Comparison of ENCODE assay signal across 11 cellular contexts in the genomic region with DNA sequence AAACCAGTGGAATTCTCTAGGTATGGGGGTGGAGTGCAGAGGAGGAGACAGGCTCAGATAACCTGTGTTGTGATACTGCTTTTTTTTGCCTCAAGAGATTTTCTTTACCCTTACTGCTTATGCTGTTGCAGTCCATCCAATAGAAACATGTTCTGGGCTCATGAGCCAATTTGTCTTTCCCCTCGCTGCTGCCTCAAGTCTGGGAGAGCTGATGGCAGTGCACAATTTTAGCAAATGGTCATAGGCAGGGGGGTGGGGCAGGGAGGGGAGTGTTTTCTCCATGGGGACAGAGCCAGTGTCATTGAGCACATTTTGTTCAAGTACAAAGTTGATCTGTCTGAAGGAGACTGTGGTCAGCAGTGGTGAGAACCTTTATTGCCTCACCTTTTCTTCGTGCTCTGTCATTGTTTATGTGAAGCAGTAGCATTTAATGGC.
DNase-seq lines count a peak whose midpoint lies in the region; ATAC-seq and TF ChIP-seq lines count a peak whose summit lies in the region.
"Had no signal": no experiment of that assay in that cellular context is flagged by ENCODE, and none has a peak within 500 bp of the region (broad histone marks: within the 10 kb centered on the region; RNA-seq: fewer than 3 reads in every experiment).

No MANE protein-coding gene starts in this region.

- H3K4me3 Mint-ChIP-seq in CD14-positive monocyte (no peak overlapping the region), natural killer cell (peak overlapping the region; percentile 69)

- no peak overlapping the region for H3K4me2 ChIP-seq in OCI-LY1 (ENCODE audit: low read length)
- H3K4me2 ChIP-seq: SK-N-SH had no signal

- H3K27me3 Mint-ChIP-seq in CD14-positive monocyte (ENCODE audit: low read depth in 3 of 3) (no peaks in the 10 kb centered on the region), natural killer cell (ENCODE audit: low read depth in 2 of 2) (no peaks in the 10 kb centered on the region)

- peaks cover 31% of the 10 kb centered on the region; the same call in 1 of the 2 replicates for H3K36me3 ChIP-seq in OCI-LY1 (ENCODE audit: insufficient read depth, low read length)
- H3K36me3 ChIP-seq: brain microvascular endothelial cell had no signal

- H3K4me3 ChIP-seq in OCI-LY1 (ENCODE audit: low read depth, low read length, poor library complexity, severe bottlenecking) (no peak overlapping the region), fibroblast of pulmonary artery (replicated peaks; ENCODE audit: low read depth, low read length) (no peak overlapping the region)

- DNase-seq in CD14-positive monocyte (ENCODE audit: low spot score) (no peak), fibroblast of pulmonary artery (ENCODE audit: low read depth) (peak; percentile 27), natural killer cell (no peak), SKM-1 (lab: John Stamatoyannopoulos, UW; ENCODE audit: unreplicated experiment) (no peak)
- DNase-seq in effector CD8-positive, alpha-beta T cell (lab: John Stamatoyannopoulos, UW) = no peak
- DNase-seq: brain microvascular endothelial cell, DND-41, SK-N-SH had no signal

- peaks cover 42% of the 10 kb centered on the region for H3K4me1 ChIP-seq in OCI-LY1 (ENCODE audit: insufficient read depth, low read length, severe bottlenecking)

- H3K9me3 Mint-ChIP-seq in CD14-positive monocyte = no peaks in the 10 kb centered on the region
- no peaks in the 10 kb centered on the region for H3K9me3 Mint-ChIP-seq in natural killer cell

- H3F3A ChIP-seq in OCI-LY1 (ENCODE audit: insufficient read depth, low read length) = no peaks in the 10 kb centered on the region; the same call in 1 of the 2 replicates

- peaks cover 3% of the 10 kb centered on the region; the same call in 1 of the 2 replicates for H4K20me1 ChIP-seq in OCI-LY1 (ENCODE audit: insufficient read depth, low read length)

- ATAC-seq in natural killer cell = peak; percentile 17 to 45 (median 37)
- ATAC-seq in GM18517 (IDR thresholded peaks at IDR 0.05; ENCODE audit: unreplicated experiment) = no peak
- ATAC-seq in HG02938 (IDR thresholded peaks at IDR 0.05; ENCODE audit: unreplicated experiment) = no peak

- peaks cover 98% of the 10 kb centered on the region for H3K79me2 ChIP-seq in OCI-LY1 (ENCODE audit: insufficient read depth, low read length)

- no peaks in the 10 kb centered on the region for H3K9me3 ChIP-seq in OCI-LY1 (ENCODE audit: low read length)
- H3K9me3 ChIP-seq: SK-N-SH had no signal

- intact Hi-C loops in CD14-positive monocyte (cut with micrococcal nuclease) (no loop called here), natural killer cell (cut with micrococcal nuclease) (loop anchor here (2.0 to 10.0 kb wide), 4 partner anchors 21 to 129 kb away; no protein-coding TSS in a partner anchor)

- H3K27ac ChIP-seq in OCI-LY1 (ENCODE audit: low read depth, low read length, poor library complexity, severe bottlenecking) = peak overlapping the region; percentile 39
- H3K27ac ChIP-seq: brain microvascular endothelial cell had no signal

- H3K36me3 Mint-ChIP-seq in CD14-positive monocyte = peaks cover 13 to 14% of the 10 kb centered on the region in 2 donors
- no peaks in the 10 kb centered on the region for H3K36me3 Mint-ChIP-seq in natural killer cell

- no peak overlapping the region for H2AFZ ChIP-seq in OCI-LY1 (ENCODE audit: low read length)

- H3K4me1 Mint-ChIP-seq in CD14-positive monocyte = peaks cover 49% of the 10 kb centered on the region
- H3K4me1 Mint-ChIP-seq in natural killer cell = peaks cover 79 to 81% of the 10 kb centered on the region in 2 donors

- TF ChIP-seq CTCF in CD14-positive monocyte (IDR thresholded peaks at IDR 0.05) = no peak
- TF ChIP-seq CTCF in OCI-LY1 (IDR thresholded peaks at IDR 0.05; ENCODE audit: low read length) = no peak
- TF ChIP-seq CTCF in fibroblast of pulmonary artery (IDR thresholded peaks at IDR 0.05; ENCODE audit: low read length, missing control alignments) = no peak
- TF ChIP-seq CTCF in natural killer cell (IDR thresholded peaks at IDR 0.05) = no peak

- H3K27ac Mint-ChIP-seq in CD14-positive monocyte = peak overlapping the region; percentile 58 to 87 (median 77)
- H3K27ac Mint-ChIP-seq in natural killer cell = peak overlapping the region; percentile 83 to 91

- H3K27me3 ChIP-seq in OCI-LY1 (ENCODE audit: insufficient read depth, low read length) = no peaks in the 10 kb centered on the region
- H3K27me3 ChIP-seq: brain microvascular endothelial cell had no signal

- H3K9me2 ChIP-seq in OCI-LY1 (ENCODE audit: low read depth, low read length) = no peaks in the 10 kb centered on the region
- H3K9me2 ChIP-seq: SK-N-SH had no signal

- H3K9ac ChIP-seq in OCI-LY1 (ENCODE audit: low read length) = no peak overlapping the region
- H3K9ac ChIP-seq: SK-N-SH had no signal

Comparison
In these comparisons a context has a peak if more than half of its experiments do, and no peak if none do; other contexts are left out.
1. ATAC-seq: peak in natural killer cell (3 of 3); none in GM18517 (single experiment) and HG02938 (single experiment).